20 cellular contexts compared by ENCODE assay signal in the genomic region with DNA sequence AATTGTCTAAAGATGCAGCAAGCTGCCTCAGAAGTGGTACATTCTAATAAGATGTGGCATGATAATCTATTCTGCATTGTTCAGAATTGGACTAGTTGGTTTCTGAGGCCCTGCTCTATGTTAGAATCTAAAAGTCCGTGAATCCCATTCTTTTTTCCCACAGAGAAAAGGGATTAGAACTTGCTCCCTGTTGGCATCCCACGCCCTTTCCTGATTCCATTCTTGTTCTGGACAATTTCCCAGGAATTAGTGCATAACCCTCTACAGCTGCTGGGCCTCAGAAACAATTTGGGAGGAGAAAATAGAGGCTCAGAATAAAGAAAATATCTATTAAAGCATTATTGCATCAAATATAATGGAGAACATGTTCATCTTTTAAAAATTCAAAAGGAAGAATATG.
"Had no signal": no experiment of that assay in that cellular context is flagged by ENCODE, and none has a peak within 500 bp of the region (broad histone marks: within the 10 kb centered on the region; RNA-seq: fewer than 3 reads in every experiment).

No MANE protein-coding gene starts in this region.

- H3K27me3 ChIP-seq: colonic mucosa, left lung, neutrophil, right lobe of liver, spleen, testis, tibial nerve had no signal

- H3K9me3 ChIP-seq: colonic mucosa, gastroesophageal sphincter, left lung, lower lobe of right lung, neutrophil, psoas muscle, right lobe of liver, testis, tibial nerve had no signal

- DNase-seq: colonic mucosa; effector CD4-positive, alpha-beta T cell; endodermal cell; foreskin fibroblast; immature natural killer cell; left lung; lower lobe of right lung; midbrain; naive B cell; nephron progenitor cell; psoas muscle; right lobe of liver; spleen; stimulated activated CD4-positive, alpha-beta T cell treated with anti-CD3 and anti-CD28 coated beads, Interleukin-15, amount 100 ng/mL, for 24 hours; stimulated activated CD4-positive, alpha-beta T cell treated with anti-CD3 and anti-CD28 coated beads, Interleukin-1b, Interleukin-23, amount 100 ng/mL, for 48 hours; stimulated activated CD4-positive, alpha-beta T cell treated with anti-CD3 and anti-CD28 coated beads, Interleukin-4, amount 100 ng/mL, for 24 hours; testis had no signal

- H3K36me3 ChIP-seq: colonic mucosa, gastroesophageal sphincter, left lung, lower lobe of right lung, neutrophil, right lobe of liver, spleen, tibial nerve had no signal

- H3K4me1 ChIP-seq: colonic mucosa, left lung, lower lobe of right lung, psoas muscle, right lobe of liver, spleen, testis had no signal

- H3K4me3 ChIP-seq: colonic mucosa, gastroesophageal sphincter, left lung, lower lobe of right lung, psoas muscle, right lobe of liver, spleen, testis, tibial nerve had no signal
